In the genomic region with DNA sequence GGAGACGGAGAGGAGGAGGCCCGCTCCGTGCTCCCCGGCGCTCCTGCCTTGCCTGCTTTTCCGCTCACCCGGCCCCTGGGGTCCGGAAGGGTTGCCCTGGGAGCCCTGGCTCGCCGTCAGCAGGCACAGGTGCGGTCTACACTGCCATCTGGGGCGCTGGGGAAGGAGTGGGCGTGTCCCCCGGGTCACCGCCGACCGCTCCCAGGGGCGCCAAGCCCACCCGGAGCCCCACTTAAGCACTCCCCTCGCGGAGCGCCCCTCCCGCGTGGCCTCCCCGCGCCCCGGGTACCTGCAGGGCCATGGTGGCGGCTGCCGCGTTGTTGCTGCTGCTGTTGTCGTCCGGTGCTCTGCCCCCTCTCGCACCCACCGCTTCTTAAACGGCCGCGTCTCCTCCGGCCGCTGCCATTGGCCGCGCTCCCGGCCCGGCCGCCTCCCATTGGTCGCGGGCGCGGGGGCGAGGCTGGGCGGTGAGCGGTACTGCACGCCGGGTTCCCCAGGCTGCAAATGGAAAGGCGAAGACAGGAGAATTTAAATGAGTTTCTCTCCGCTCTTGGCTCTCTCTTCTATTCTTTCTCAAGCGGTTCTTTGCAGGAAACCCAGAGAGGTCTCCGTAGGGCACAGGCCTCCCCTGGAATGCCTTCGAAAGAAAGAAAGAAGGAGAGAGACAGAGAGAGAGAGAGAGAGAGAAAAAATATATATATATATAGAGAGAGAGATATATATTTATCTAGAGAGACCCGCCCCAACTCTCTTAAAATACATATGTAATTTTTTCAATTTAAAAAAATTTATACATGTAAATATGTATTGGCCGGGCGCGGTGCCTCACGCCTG, we compare ENCODE assay signal across 8 cellular contexts. TPM values are rescaled to one million over a fixed set of nuclear protein-coding genes. Genes with fewer than 3 reads are reported as not detected.
DNase-seq lines count a peak whose midpoint lies in the region; ATAC-seq and TF ChIP-seq lines count a peak whose summit lies in the region.

Gene ACBD7 (minus strand): TSS at position 349 of the 834 bp plus-strand sequence. CDS start 48 bp downstream, at position 301.

- peak within 1 kb of the TSS; percentile 97 for H2AFZ ChIP-seq in neuron (ENCODE audit: low read depth, low read length)

- H3K4me2 ChIP-seq in DOHH2 (ENCODE audit: low read length): peak within 1 kb of the TSS; percentile 90

- H3K27me3 ChIP-seq in DOHH2 (ENCODE audit: control insufficient read depth, low read length): no peaks in the 10 kb centered on the region
- H3K27me3 ChIP-seq in RWPE2 (ENCODE audit: insufficient read depth, poor library complexity, severe bottlenecking): no peaks in the 10 kb centered on the region
- peaks cover 2% of the 10 kb centered on the region for H3K27me3 ChIP-seq in foreskin keratinocyte
- H3K27me3 ChIP-seq in neuron (ENCODE audit: insufficient read depth, low read length): no peaks in the 10 kb centered on the region
- H3K27me3 ChIP-seq in stomach smooth muscle (ENCODE audit: control insufficient read depth in 1 of 2, insufficient read depth in 2 of 2, low read length in 2 of 2): peaks cover 3 to 4% of the 10 kb centered on the region in 2 donors

- no peaks in the 10 kb centered on the region for H4K20me1 ChIP-seq in DOHH2 (ENCODE audit: control insufficient read depth, insufficient read depth, low read depth, low read length)

- H3K9ac ChIP-seq in stomach smooth muscle (ENCODE audit: low read length in 2 of 2): no peak within 1 kb of the TSS

- DNase-seq in RWPE2 (ENCODE audit: low spot score) (peak; percentile 74), foreskin keratinocyte (peak; percentile 13 to 50)
- DNase-seq in activated effector memory CD4-positive, alpha-beta T cell treated with Interleukin-2 at 50 U/mL for 16 hours: peak; percentile 72

- H3K36me3 ChIP-seq in DOHH2 (ENCODE audit: control insufficient read depth, low read length): no peaks in the 10 kb centered on the region
- H3K36me3 ChIP-seq in KOPT-K1 (ENCODE audit: insufficient read depth, low read length): no peaks in the 10 kb centered on the region
- H3K36me3 ChIP-seq in RWPE2 (ENCODE audit: low read depth): no peaks in the 10 kb centered on the region
- H3K36me3 ChIP-seq in neuron (ENCODE audit: insufficient read depth, low read length): no peaks in the 10 kb centered on the region
- no peaks in the 10 kb centered on the region for H3K36me3 ChIP-seq in stomach smooth muscle (ENCODE audit: control insufficient read depth in 2 of 2, insufficient read depth in 2 of 2, low read length in 2 of 2)

- no peaks in the 10 kb centered on the region for H3K79me2 ChIP-seq in DOHH2 (ENCODE audit: control insufficient read depth, low read length)

- H3K4me3 ChIP-seq in DOHH2 (ENCODE audit: low read length): peak within 1 kb of the TSS; percentile 82
- peak within 1 kb of the TSS; percentile 58 for H3K4me3 ChIP-seq in RWPE2 (ENCODE audit: severe bottlenecking)
- H3K4me3 ChIP-seq in neuron (ENCODE audit: low read length): peak within 1 kb of the TSS; percentile 85
- peak within 1 kb of the TSS; percentile 36 to 77 for H3K4me3 ChIP-seq in stomach smooth muscle (ENCODE audit: low read length in 2 of 2)

- peak; percentile 98 for ATAC-seq in GM21786 (IDR thresholded peaks at IDR 0.05; ENCODE audit: unreplicated experiment)
- ATAC-seq in RWPE2 (ENCODE audit: low read depth): peak; percentile 84
- peak; percentile 99 for ATAC-seq in foreskin keratinocyte

- no peaks in the 10 kb centered on the region for H3K9me3 ChIP-seq in DOHH2 (ENCODE audit: control insufficient read depth, insufficient read depth, low read length)
- no peaks in the 10 kb centered on the region for H3K9me3 ChIP-seq in KOPT-K1 (ENCODE audit: insufficient read depth, low read length, poor library complexity, severe bottlenecking)
- H3K9me3 ChIP-seq in RWPE2 (ENCODE audit: severe bottlenecking): no peaks in the 10 kb centered on the region
- peaks cover 6% of the 10 kb centered on the region for H3K9me3 ChIP-seq in neuron (ENCODE audit: low read length)
- no peaks in the 10 kb centered on the region for H3K9me3 ChIP-seq in stomach smooth muscle (ENCODE audit: control insufficient read depth in 2 of 2, low read length in 2 of 2)

- no peak for TF ChIP-seq CTCF in DOHH2 (IDR thresholded peaks at IDR 0.05; ENCODE audit: low read depth, low read length, poor library complexity, severe bottlenecking)
- no peak for TF ChIP-seq CTCF in RWPE2 (IDR thresholded peaks at IDR 0.05; ENCODE audit: poor library complexity, severe bottlenecking)
- peak; percentile 29 for TF ChIP-seq CTCF in foreskin keratinocyte (conservative IDR thresholded peaks at IDR 0.05)

- H3K4me1 ChIP-seq in DOHH2 (ENCODE audit: control insufficient read depth, low read length): peaks cover 6% of the 10 kb centered on the region; the same call in 1 of the 2 replicates
- peaks cover 8% of the 10 kb centered on the region for H3K4me1 ChIP-seq in RWPE2 (ENCODE audit: insufficient read depth, poor library complexity, severe bottlenecking)
- peaks cover 5% of the 10 kb centered on the region for H3K4me1 ChIP-seq in foreskin keratinocyte
- peaks cover 17% of the 10 kb centered on the region for H3K4me1 ChIP-seq in neuron (ENCODE audit: insufficient read depth, low read length)
- peaks cover 16% of the 10 kb centered on the region for H3K4me1 ChIP-seq in stomach smooth muscle (ENCODE audit: control insufficient read depth, insufficient read depth, low read length)

- no peaks in the 10 kb centered on the region for H3F3A ChIP-seq in DOHH2 (ENCODE audit: control insufficient read depth, insufficient read depth)

- H3K27ac ChIP-seq in DOHH2 (ENCODE audit: low read depth, low read length) (no peak within 1 kb of the TSS), KOPT-K1 (ENCODE audit: low read depth, low read length, poor library complexity, severe bottlenecking) (peak within 1 kb of the TSS; percentile 57), RWPE2 (ENCODE audit: poor library complexity, severe bottlenecking) (no peak within 1 kb of the TSS), foreskin keratinocyte (no peak within 1 kb of the TSS), stomach smooth muscle (ENCODE audit: low read length) (no peak within 1 kb of the TSS)

- no peaks in the 10 kb centered on the region for H3K9me2 ChIP-seq in DOHH2 (replicated peaks; ENCODE audit: control insufficient read depth, low read length)

RNA-seq across cellular contexts. Expression of gene ACBD7, which starts in this region (rescaled TPM):
- total RNA-seq in foreskin keratinocyte: 0.07 and 0.20 TPM in 2 replicates
- not detected in 2 replicates for polyA plus RNA-seq in foreskin keratinocyte

Comparison
In these comparisons a context has a peak if more than half of its experiments do, and no peak if none do; other contexts are left out.
1. Peak in DNase-seq and ATAC-seq in foreskin keratinocyte; RNA of the gene not detected or under 1 TPM.